15 cellular contexts compared by ENCODE assay signal in genomic region chr2:216446343-216446742, GRCh38.
"Had no signal": no experiment of that assay in that cellular context is flagged by ENCODE, and none has a peak within 500 bp of the region (broad histone marks: within the 10 kb centered on the region; RNA-seq: fewer than 3 reads in every experiment).

No MANE protein-coding gene starts in this region.

- H3K4me3 Mint-ChIP-seq: IgD-negative memory B cell had no signal

- H3K9me3 ChIP-seq: SJSA1 had no signal

- ATAC-seq: K562 had no signal

- H3K27me3 Mint-ChIP-seq: IgD-negative memory B cell had no signal

- H3K27ac Mint-ChIP-seq: IgD-negative memory B cell had no signal

- DNase-seq: MV-4-11, NCI-H1048, NCI-H146, NCI-H1694 treated with DMSO at 0.1 percent for 48 hours, NCI-H2107, NCI-H524, NCI-H526 treated with DMSO at 0.1 percent for 48 hours, NCI-H774, Right ventricle myocardium superior, RPMI8226, SIG-M5 had no signal

- H3K4me1 Mint-ChIP-seq: IgD-negative memory B cell had no signal

- H3K4me3 ChIP-seq: K562, SJSA1, SK-N-MC had no signal

- H3K4me1 ChIP-seq: SJSA1 had no signal
